10 cellular contexts compared by ENCODE assay signal in the genomic region with DNA sequence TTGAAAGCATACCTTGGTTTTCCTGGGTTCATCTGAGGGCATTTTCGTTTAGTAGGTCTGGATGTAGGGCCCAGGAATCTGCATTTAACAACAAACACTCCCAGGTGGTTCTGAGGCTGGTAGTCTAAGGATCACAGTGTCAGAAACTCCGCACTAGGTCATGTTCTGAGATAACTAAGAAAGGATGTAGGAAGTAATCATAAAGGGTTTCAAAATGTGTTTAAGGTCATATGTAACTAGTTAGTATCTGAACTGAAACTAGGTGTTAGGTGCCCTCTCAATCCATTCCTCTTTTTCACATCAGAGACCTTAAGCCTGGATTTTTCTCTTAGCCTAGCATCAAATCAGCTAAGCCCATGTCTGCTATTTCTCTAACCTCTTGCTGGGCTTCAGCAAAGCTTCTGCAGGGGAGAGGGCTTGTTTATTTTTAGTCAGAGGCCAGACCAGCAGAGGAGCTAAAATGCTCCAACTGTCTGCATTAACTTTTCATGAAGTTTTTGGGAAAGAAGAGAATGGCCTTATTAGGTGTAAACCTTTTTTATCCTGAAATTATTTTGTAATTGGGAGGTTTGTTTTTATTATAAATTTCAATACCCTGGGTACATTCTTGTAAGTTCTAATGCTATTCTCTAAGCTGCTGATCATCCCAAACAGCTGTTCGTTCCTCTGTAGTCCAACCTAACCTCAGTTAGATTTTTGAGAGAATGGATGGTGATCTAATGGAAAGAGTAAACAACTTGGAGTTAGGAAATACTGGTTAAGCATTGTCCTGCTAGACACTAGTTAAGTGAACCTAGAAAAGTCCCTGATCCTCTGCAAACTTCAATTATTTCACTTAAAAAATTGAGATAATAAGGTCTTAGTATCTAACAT.
DNase-seq lines count a peak whose midpoint lies in the region; ATAC-seq and TF ChIP-seq lines count a peak whose summit lies in the region.
"Had no signal": no experiment of that assay in that cellular context is flagged by ENCODE, and none has a peak within 500 bp of the region (broad histone marks: within the 10 kb centered on the region; RNA-seq: fewer than 3 reads in every experiment).

No MANE protein-coding gene starts in this region.

- no peaks in the 10 kb centered on the region for H3K36me3 Mint-ChIP-seq in Calu3 (ENCODE audit: insufficient read depth, unreplicated experiment)

- H3K27ac Mint-ChIP-seq in Calu3 (ENCODE audit: unreplicated experiment), result no peak overlapping the region

- BruUV-seq in Calu3 (replicated peaks; lab: Mats Ljungman, UMichigan), result no TSS peak

- H3K27me3 Mint-ChIP-seq in Calu3 (ENCODE audit: unreplicated experiment), result no peaks in the 10 kb centered on the region

- CTCF ChIA-PET in Calu3 (lab: Charles Lee), result no interaction called here

- no peak overlapping the region for H3K4me3 Mint-ChIP-seq in Calu3 (ENCODE audit: low read depth, unreplicated experiment)

- TF ChIP-seq CTCF in fibroblast of the aortic adventitia (IDR thresholded peaks at IDR 0.05; ENCODE audit: insufficient read depth, low read length) (no peak), Calu3 (IDR thresholded peaks at IDR 0.05; ENCODE audit: unreplicated experiment) (no peak), omental fat pad (IDR thresholded peaks at IDR 0.05) (no peak)

- H3K9me3 Mint-ChIP-seq in Calu3 (ENCODE audit: low read depth, unreplicated experiment), result no peaks in the 10 kb centered on the region

- no peaks in the 10 kb centered on the region for H3K4me1 Mint-ChIP-seq in Calu3 (ENCODE audit: low read depth, unreplicated experiment)

- intact Hi-C loops in Calu3 (cut with micrococcal nuclease; ENCODE audit: unreplicated experiment), result no loop called here

- peak; percentile 80 for ATAC-seq in GM18498 (IDR thresholded peaks at IDR 0.05; ENCODE audit: unreplicated experiment)
- peak; percentile 79 for ATAC-seq in GM21367 (IDR thresholded peaks at IDR 0.05; ENCODE audit: unreplicated experiment)
- ATAC-seq in HG03135 (IDR thresholded peaks at IDR 0.05; ENCODE audit: unreplicated experiment), result peak; percentile 72
- ATAC-seq in omental fat pad (ENCODE audit: low FRiP score), result no peak
- ATAC-seq: K562, pancreas had no signal

- no peak overlapping the region for H3K4me3 ChIP-seq in fibroblast of the aortic adventitia (ENCODE audit: low read depth, low read length)
- H3K4me3 ChIP-seq: K562, pancreas had no signal

- DNase-seq in fibroblast of the aortic adventitia (ENCODE audit: low read depth) (peak; percentile 12), NCI-H446 (lab: John Stamatoyannopoulos, UW) (no peak), NCI-H1417 treated with DMSO at 0.1 percent for 48 hours (lab: John Stamatoyannopoulos, UW) (no peak), Calu3 (no peak), omental fat pad (ENCODE audit: low spot score) (no peak)
- DNase-seq: pancreas had no signal
